28 cellular contexts compared by ENCODE assay signal in the genomic region with DNA sequence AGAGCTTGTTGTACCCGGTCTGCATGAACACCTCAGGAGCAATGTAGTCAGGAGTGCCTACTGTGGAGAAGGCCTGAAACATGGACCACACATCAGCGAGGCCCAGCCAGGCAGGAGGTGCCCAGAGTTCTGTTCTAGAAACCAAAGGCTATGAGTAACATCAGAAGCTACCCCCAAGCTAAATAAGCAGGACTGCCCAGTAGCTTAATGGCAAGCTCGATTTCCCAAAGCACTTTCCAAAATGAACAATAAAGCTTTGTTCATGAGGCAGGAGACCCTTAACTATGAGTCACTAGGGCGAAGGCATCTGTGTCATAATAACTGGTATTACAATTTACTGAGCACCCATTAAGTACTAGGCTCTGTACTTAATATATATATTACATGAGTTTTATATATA. TPM values are rescaled to one million over a fixed set of nuclear protein-coding genes. Genes with fewer than 3 reads are reported as not detected.
"Had no signal": no experiment of that assay in that cellular context is flagged by ENCODE, and none has a peak within 500 bp of the region (broad histone marks: within the 10 kb centered on the region; RNA-seq: fewer than 3 reads in every experiment).

No MANE protein-coding gene starts in this region.

- H3K4me1 Mint-ChIP-seq: neural progenitor cell; stimulated activated naive B cell treated with anti-CD40 and anti-IgM and Interleukin-4, amounts not matched to agents 10 μg/mL and 1 μg/mL and 100 μg/mL, for 72 hours; WTC11 had no signal

- H3K9me3 Mint-ChIP-seq: activated T-cell treated with anti-CD3 and anti-CD28 coated beads, Interleukin-2, amount 50 U/mL, for 4 hours; naive thymus-derived CD4-positive, alpha-beta T cell; neural progenitor cell; stimulated activated naive B cell treated with anti-CD40 and anti-IgM and Interleukin-4, amounts not matched to agents 10 μg/mL and 1 μg/mL and 100 μg/mL, for 72 hours; WTC11 had no signal

- FAIRE-seq: bronchial epithelial cell had no signal

- H3K4me3 Mint-ChIP-seq: activated T-cell treated with anti-CD3 and anti-CD28 coated beads, Interleukin-2, amount 50 U/mL, for 4 hours; naive thymus-derived CD4-positive, alpha-beta T cell; neural progenitor cell; stimulated activated naive B cell treated with anti-CD40 and anti-IgM and Interleukin-4, amounts not matched to agents 10 μg/mL and 1 μg/mL and 100 μg/mL, for 72 hours; WTC11 had no signal

- DNase-seq: activated CD8-positive, alpha-beta memory T cell treated with anti-CD3 and anti-CD28 coated beads for 24 hours; activated CD8-positive, alpha-beta memory T cell treated with anti-CD3 and anti-CD28 coated beads, Interleukin-2, amount 50 U/mL, for 4 hours; activated effector memory CD4-positive, alpha-beta T cell treated with Interleukin-2 at 50 U/mL for 16 hours; activated naive CD4-positive, alpha-beta T cell treated with anti-CD3 and anti-CD28 coated beads, Interleukin-2, amount 50 U/mL, for 16 hours; activated T-cell treated with anti-CD3 and anti-CD28 coated beads, Interleukin-2, amount 50 U/mL, for 4 hours; adrenal gland; colonic mucosa; esophagus squamous epithelium; heart left ventricle; islet precursor cell; lower lobe of right lung; naive thymus-derived CD4-positive, alpha-beta T cell; posterior cingulate gyrus; stimulated activated CD4-positive, alpha-beta T cell treated with anti-CD3 and anti-CD28 coated beads, Interleukin-15, amount 100 ng/mL, for 24 hours; stimulated activated CD8-positive, alpha-beta memory T cell treated with anti-CD3 and anti-CD28 coated beads, Interleukin-4, amount 100 ng/mL, for 48 hours; stimulated activated naive B cell treated with anti-CD40 and anti-IgM and Interleukin-4, amounts not matched to agents 10 μg/mL and 1 μg/mL and 100 μg/mL, for 72 hours; T-helper 1 cell; transverse colon; uterus had no signal

- H3K27me3 Mint-ChIP-seq: naive thymus-derived CD4-positive, alpha-beta T cell; stimulated activated naive B cell treated with anti-CD40 and anti-IgM and Interleukin-4, amounts not matched to agents 10 μg/mL and 1 μg/mL and 100 μg/mL, for 72 hours had no signal

- H3K27ac Mint-ChIP-seq: neural progenitor cell; stimulated activated naive B cell treated with anti-CD40 and anti-IgM and Interleukin-4, amounts not matched to agents 10 μg/mL and 1 μg/mL and 100 μg/mL, for 72 hours; WTC11 had no signal

- ATAC-seq: activated T-cell treated with anti-CD3 and anti-CD28 coated beads, Interleukin-2, amount 50 U/mL, for 4 hours; gastroesophageal sphincter; heart left ventricle; lower lobe of right lung; naive thymus-derived CD4-positive, alpha-beta T cell; sciatic nerve; stimulated activated naive B cell treated with anti-CD40 and anti-IgM and Interleukin-4, amounts not matched to agents 10 μg/mL and 1 μg/mL and 100 μg/mL, for 72 hours; WTC11 had no signal

RNA-seq across cellular contexts. Expression of a gene that starts 57.3 kb away (rescaled TPM):
- total RNA-seq: adrenal gland, ascending aorta, bronchial epithelial cell, colonic mucosa, esophagus squamous epithelium, lower lobe of right lung, omental fat pad, smooth muscle cell, temporal lobe, uterus had no signal
- polyA plus RNA-seq: adrenal gland; naive thymus-derived CD4-positive, alpha-beta T cell; smooth muscle cell had no signal
